Comparison of ENCODE assay signal across 1 cellular context in genomic region chr1:156461781-156462647, GRCh38.
TF ChIP-seq lines count a peak whose summit lies in the region.

No MANE protein-coding gene starts in this region.

TF ChIP-seq in H1, 55 proteins besides CTCF, POLR2A, EP300 and RAD21:
- TF ChIP-seq HDAC2 (IDR thresholded peaks at IDR 0.05; ENCODE audit: borderline replicate concordance in 1 of 2, low read depth in 2 of 2, low read length in 2 of 2) (no peak), KDM4A (IDR thresholded peaks at IDR 0.05; ENCODE audit: low read depth, low read length, severe bottlenecking) (no peak), TAF7 (optimal IDR thresholded peaks at IDR 0.05; ENCODE audit: borderline replicate concordance, low read depth, low read length) (no peak), SP1 (IDR thresholded peaks at IDR 0.05; ENCODE audit: low read depth, low read length) (no peak), GABPA (IDR thresholded peaks at IDR 0.05; ENCODE audit: borderline replicate concordance, insufficient read depth, low read length) (no peak), CHD1 (IDR thresholded peaks at IDR 0.05; ENCODE audit: low read depth, low read length) (no peak), POU5F1 (IDR thresholded peaks at IDR 0.05; ENCODE audit: low read depth, low read length) (no peak), MAFK (IDR thresholded peaks at IDR 0.05; ENCODE audit: low read depth, low read length) (no peak), RFX5 (IDR thresholded peaks at IDR 0.05; ENCODE audit: borderline replicate concordance, low read depth, low read length) (no peak), HDAC6 (IDR thresholded peaks at IDR 0.05; ENCODE audit: low read depth, low read length) (no peak), RBBP5 (IDR thresholded peaks at IDR 0.05; ENCODE audit: borderline replicate concordance, low read depth, low read length) (no peak), RNF2 (IDR thresholded peaks at IDR 0.05; ENCODE audit: borderline replicate concordance, low read depth, low read length, missing control alignments, poor library complexity, severe bottlenecking) (no peak), MAX (IDR thresholded peaks at IDR 0.05) (no peak), TCF12 (IDR thresholded peaks at IDR 0.05; ENCODE audit: low read depth, low read length) (no peak), SRF (IDR thresholded peaks at IDR 0.05; ENCODE audit: low read depth, low read length) (no peak), TEAD4 (IDR thresholded peaks at IDR 0.05; ENCODE audit: low read depth, low read length) (no peak), NANOG (IDR thresholded peaks at IDR 0.05; ENCODE audit: insufficient read depth, low read depth, low read length, poor library complexity, severe bottlenecking) (no peak), KDM1A (IDR thresholded peaks at IDR 0.05; ENCODE audit: borderline replicate concordance, low read length) (no peak), RXRA (IDR thresholded peaks at IDR 0.05; ENCODE audit: insufficient read depth, low read depth, low read length) (no peak)
